12 cellular contexts compared by ENCODE assay signal in genomic region chr6:125821825-125822281, GRCh38. TPM values are rescaled to one million over a fixed set of nuclear protein-coding genes. Genes with fewer than 3 reads are reported as not detected.
DNase-seq lines count a peak whose midpoint lies in the region; ATAC-seq, FAIRE-seq and TF ChIP-seq lines count a peak whose summit lies in the region.
"Had no signal": no experiment of that assay in that cellular context is flagged by ENCODE, and none has a peak within 500 bp of the region (broad histone marks: within the 10 kb centered on the region; RNA-seq: fewer than 3 reads in every experiment).

No MANE protein-coding gene starts in this region.

- H3K4me3 Mint-ChIP-seq in CD8-positive, alpha-beta T cell: no peak overlapping the region

- peaks cover 3% of the 10 kb centered on the region for H3K9me3 Mint-ChIP-seq in CD8-positive, alpha-beta T cell

- POLR2A ChIA-PET in CD8-positive, alpha-beta T cell (lab: Charles Lee): no interaction called here

- DNase-seq in GM18507 (ENCODE audit: extremely low spot score, insufficient read length, low read depth) (no peak), NCI-H2029 treated with DMSO at 0.1 percent for 48 hours (lab: John Stamatoyannopoulos, UW) (peak; percentile 99), dermis blood vessel endothelial cell (peak; percentile 98), mucosa of gallbladder (ENCODE audit: low spot score) (peak; percentile 79), GM12891 (ENCODE audit: insufficient read length, low spot score) (no peak)
- no peak for DNase-seq in CD8-positive, alpha-beta T cell
- DNase-seq: activated T-cell treated with anti-CD3 and anti-CD28 coated beads, Interleukin-2, amount 50 U/mL, for 1 hour; MG63 had no signal

- no peaks in the 10 kb centered on the region for H3K27me3 Mint-ChIP-seq in CD8-positive, alpha-beta T cell (ENCODE audit: low read depth)

- intact Hi-C loops in CD8-positive, alpha-beta T cell (cut with DNase I, micrococcal nuclease): no loop called here

- H3K4me1 Mint-ChIP-seq in CD8-positive, alpha-beta T cell (ENCODE audit: low read depth): peaks cover 33% of the 10 kb centered on the region

- TF ChIP-seq CTCF in CD8-positive, alpha-beta T cell (IDR thresholded peaks at IDR 0.05): no peak

- FAIRE-seq in GM18507 (lab: Jason Lieb, UNC) (peak; percentile 38), GM12891 (lab: Jason Lieb, UNC) (no peak)
- FAIRE-seq: keratinocyte had no signal

- H3K9me3 ChIP-seq in CD8-positive, alpha-beta T cell (ENCODE audit: low read length): no peaks in the 10 kb centered on the region
- H3K9me3 ChIP-seq: MG63, prostate gland had no signal

- no peak overlapping the region for H3K27ac Mint-ChIP-seq in CD8-positive, alpha-beta T cell

- H3K4me1 ChIP-seq in CD8-positive, alpha-beta T cell (ENCODE audit: insufficient read depth, low read length): no peaks in the 10 kb centered on the region
- H3K4me1 ChIP-seq: prostate gland had no signal

- H3K27ac ChIP-seq in CD8-positive, alpha-beta T cell (ENCODE audit: low read depth, low read length): no peak overlapping the region
- H3K27ac ChIP-seq: prostate gland had no signal

- no peak for ATAC-seq in GM21447 (IDR thresholded peaks at IDR 0.05; ENCODE audit: unreplicated experiment)
- ATAC-seq in GM18907 (IDR thresholded peaks at IDR 0.05; ENCODE audit: unreplicated experiment): no peak
- no peak for ATAC-seq in CD8-positive, alpha-beta T cell

- peaks cover 2% of the 10 kb centered on the region for H3K36me3 ChIP-seq in CD8-positive, alpha-beta T cell (ENCODE audit: insufficient read depth, low read length)
- H3K36me3 ChIP-seq: MG63 had no signal

- no peak for TF ChIP-seq POLR2A in GM12891 (IDR thresholded peaks at IDR 0.05; ENCODE audit: low read depth, low read length)

- CTCF ChIA-PET in CD8-positive, alpha-beta T cell (lab: Charles Lee): interaction anchor here (1.3 kb wide), 1 partner anchor 15 kb away, joined by 3 read pairs; no protein-coding TSS in a partner anchor

- H3K4me3 ChIP-seq in CD8-positive, alpha-beta T cell (ENCODE audit: low read depth, low read length): no peak overlapping the region
- H3K4me3 ChIP-seq: MG63, prostate gland had no signal

- H3K36me3 Mint-ChIP-seq in CD8-positive, alpha-beta T cell: peaks cover 40% of the 10 kb centered on the region

- H3K27me3 ChIP-seq in CD8-positive, alpha-beta T cell (ENCODE audit: insufficient read depth, low read length): no peaks in the 10 kb centered on the region
- H3K27me3 ChIP-seq: MG63 had no signal

TF ChIP-seq in GM12891, 5 proteins besides CTCF, POLR2A, EP300 and RAD21:
- TF ChIP-seq TAF1 (IDR thresholded peaks at IDR 0.05; ENCODE audit: low read depth, low read length): no peak
- TF ChIP-seq POLR2AphosphoS5 (IDR thresholded peaks at IDR 0.05; ENCODE audit: low read depth, low read length): no peak
- no peak for TF ChIP-seq SPI1 (IDR thresholded peaks at IDR 0.05; ENCODE audit: low read depth, low read length)
- no peak for TF ChIP-seq POU2F2 (IDR thresholded peaks at IDR 0.05; ENCODE audit: low read depth, low read length)
- TF ChIP-seq PAX5 (IDR thresholded peaks at IDR 0.05; ENCODE audit: insufficient read depth, low read length, severe bottlenecking): no peak

RNA-seq across cellular contexts. Expression of gene NCOA7, which starts 31.1 kb away (rescaled TPM):
- total RNA-seq in dermis blood vessel endothelial cell (71.6 and 111 TPM in 2 replicates), mucosa of gallbladder (41.9 TPM)
- 25.1 TPM for polyA plus RNA-seq in GM12891 (2012; ENCODE audit: low read depth, missing spikeins)
- 10 to 100 TPM; 27.2 to 28.6 TPM for total RNA-seq in CD8-positive, alpha-beta T cell

Comparison
In these comparisons a context has a peak if more than half of its experiments do, and no peak if none do; other contexts are left out.
1. DNase-seq: peak in NCI-H2029 treated with DMSO at 0.1 percent for 48 hours (single experiment), dermis blood vessel endothelial cell (single experiment) and mucosa of gallbladder (single experiment); none in GM18507 (single experiment), GM12891 (single experiment) and CD8-positive, alpha-beta T cell (0 of 7).